In genomic region chr13:49814551-49815270, GRCh38 we compare ENCODE assay signal across 1 cellular context.
TF ChIP-seq lines count a peak whose summit lies in the region.

No MANE protein-coding gene starts in this region.

TF ChIP-seq in GM23338, 12 proteins besides CTCF, POLR2A, EP300 and RAD21 (continued from another document):
- no peak for TF ChIP-seq ZNF462 (CRISPR knock-in tag; IDR thresholded peaks at IDR 0.05)
- no peak for TF ChIP-seq NANOG (IDR thresholded peaks at IDR 0.05; ENCODE audit: borderline replicate concordance)
- no peak for TF ChIP-seq EZH2 (IDR thresholded peaks at IDR 0.05; ENCODE audit: low read depth, unreplicated experiment)
- TF ChIP-seq ZNF331 (CRISPR knock-in tag; IDR thresholded peaks at IDR 0.05; ENCODE audit: low read depth): no peak
- no peak for TF ChIP-seq POLR2AphosphoS5 (IDR thresholded peaks at IDR 0.05; ENCODE audit: low read depth)
- TF ChIP-seq CREB1 (CRISPR knock-in tag; IDR thresholded peaks at IDR 0.05; ENCODE audit: low read depth): no peak
- no peak for TF ChIP-seq REST (IDR thresholded peaks at IDR 0.05; ENCODE audit: unreplicated experiment)
- TF ChIP-seq ZNF114 (CRISPR knock-in tag; IDR thresholded peaks at IDR 0.05): no peak
